ENCODE assay signal across 19 cellular contexts in the genomic region with DNA sequence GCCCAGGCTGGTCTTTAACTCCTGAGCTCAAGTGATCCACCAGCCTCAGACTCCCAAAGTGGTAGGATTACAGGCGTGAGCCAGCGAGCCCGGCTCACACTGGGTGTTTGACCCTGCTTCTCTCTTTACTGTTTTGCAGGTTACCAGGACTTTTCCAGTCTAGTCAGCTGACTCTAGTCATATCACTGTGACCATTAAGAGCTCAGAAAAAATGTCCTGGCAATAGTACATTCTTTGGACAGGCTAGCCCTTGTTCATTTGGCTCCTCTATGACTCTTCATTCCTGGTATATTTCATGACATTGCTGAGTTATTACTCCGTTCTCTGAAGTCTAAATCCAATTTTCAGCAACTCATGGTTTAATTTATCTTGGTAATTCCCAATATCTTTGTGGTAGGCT. TPM values are rescaled to one million over a fixed set of nuclear protein-coding genes. Genes with fewer than 3 reads are reported as not detected.
DNase-seq lines count a peak whose midpoint lies in the region; ATAC-seq and TF ChIP-seq lines count a peak whose summit lies in the region.
"Had no signal": no experiment of that assay in that cellular context is flagged by ENCODE, and none has a peak within 500 bp of the region (broad histone marks: within the 10 kb centered on the region; RNA-seq: fewer than 3 reads in every experiment).

No MANE protein-coding gene starts in this region.

- DNase-seq in activated T-cell treated with anti-CD3 and anti-CD28 coated beads, Interleukin-2, amount 50 U/mL, for 72 hours: no peak
- DNase-seq in activated T-cell treated with anti-CD3 and anti-CD28 coated beads for 4 hours (no peak), fibroblast of pulmonary artery (ENCODE audit: low read depth) (peak; percentile 25), posterior vena cava (ENCODE audit: low spot score) (peak; percentile 17), HuH-7.5 (ENCODE audit: low spot score) (no peak), SK-N-SH (no peak), thyroid gland (no peak)
- DNase-seq in activated CD4-positive, alpha-beta memory T cell treated with anti-CD3 and anti-CD28 coated beads for 36 hours: no peak
- DNase-seq: activated naive CD4-positive, alpha-beta T cell treated with Interleukin-2 at 50 U/mL for 16 hours; gastrocnemius medialis; GDM1; mesendoderm; NCI-H524 treated with DMSO at 0.1 percent for 48 hours; stimulated activated naive B cell treated with anti-CD40 and anti-IgM and Interleukin-4, amounts not matched to agents 10 μg/mL and 1 μg/mL and 100 μg/mL, for 72 hours had no signal

- no peak overlapping the region for H3K4me2 ChIP-seq in SK-N-SH
- H3K4me2 ChIP-seq: smooth muscle cell had no signal

- H3K36me3 ChIP-seq in SK-N-SH (replicated peaks in 1 of 2; ENCODE audit: control insufficient read depth in 1 of 2, insufficient read depth in 2 of 2, low read length in 1 of 2) (no peaks in the 10 kb centered on the region), thyroid gland (no peaks in the 10 kb centered on the region)
- H3K36me3 ChIP-seq: gastrocnemius medialis, vagina had no signal

- TF ChIP-seq POLR2A in thyroid gland (IDR thresholded peaks at IDR 0.05): no peak

- H3K9me3 ChIP-seq in SK-N-SH (no peaks in the 10 kb centered on the region), thyroid gland (no peaks in the 10 kb centered on the region)
- H3K9me3 ChIP-seq: gastrocnemius medialis, vagina had no signal

- no peak for TF ChIP-seq RAD21 in SK-N-SH (IDR thresholded peaks at IDR 0.05; ENCODE audit: low read length)

- CTCF ChIA-PET in activated CD4-positive, alpha-beta memory T cell treated with anti-CD3 and anti-CD28 coated beads for 36 hours (lab: Charles Lee): interaction anchor here (0.6 to 3.2 kb wide), 6 partner anchors 18 to 67 kb away, joined by 3 to 12 read pairs (median 6); no protein-coding TSS in a partner anchor
- CTCF ChIA-PET in SK-N-SH (lab: Yijun Ruan, JAX): interaction anchor here (1.2 to 1.5 kb wide), 3 partner anchors 20 to 554 kb away, joined by 3 to 4 read pairs (median 3); no protein-coding TSS in a partner anchor

- peaks cover 54% of the 10 kb centered on the region for H3K4me1 Mint-ChIP-seq in activated T-cell treated with anti-CD3 and anti-CD28 coated beads, Interleukin-2, amount 50 U/mL, for 72 hours (ENCODE audit: low read depth)
- H3K4me1 Mint-ChIP-seq in activated CD4-positive, alpha-beta memory T cell treated with anti-CD3 and anti-CD28 coated beads for 36 hours (ENCODE audit: low read depth): peaks cover 41% of the 10 kb centered on the region

- H3K79me2 ChIP-seq in SK-N-SH (ENCODE audit: insufficient read depth): no peaks in the 10 kb centered on the region

- no peak overlapping the region for H3K9ac ChIP-seq in SK-N-SH

- H3K27me3 ChIP-seq in SK-N-SH (ENCODE audit: insufficient read depth) (no peaks in the 10 kb centered on the region), thyroid gland (no peaks in the 10 kb centered on the region)
- H3K27me3 ChIP-seq: gastrocnemius medialis, vagina had no signal

- TF ChIP-seq EP300 in SK-N-SH (IDR thresholded peaks at IDR 0.05; ENCODE audit: borderline replicate concordance in 1 of 2, low read depth in 1 of 2, low read length in 1 of 2): no peak

- no peaks in the 10 kb centered on the region for H4K20me1 ChIP-seq in SK-N-SH (ENCODE audit: insufficient read depth)

- no peak for ATAC-seq in activated T-cell treated with anti-CD3 and anti-CD28 coated beads, Interleukin-2, amount 50 U/mL, for 72 hours (replicated peaks in 1 of 2)
- ATAC-seq: gastrocnemius medialis had no signal

- peak overlapping the region in 1 of 2 donors; percentile 34 for H3K4me3 Mint-ChIP-seq in activated T-cell treated with anti-CD3 and anti-CD28 coated beads, Interleukin-2, amount 50 U/mL, for 72 hours
- H3K4me3 Mint-ChIP-seq in activated CD4-positive, alpha-beta memory T cell treated with anti-CD3 and anti-CD28 coated beads for 36 hours: no peak overlapping the region
- H3K4me3 Mint-ChIP-seq: stimulated activated naive B cell treated with anti-CD40 and anti-IgM and Interleukin-4, amounts not matched to agents 10 μg/mL and 1 μg/mL and 100 μg/mL, for 72 hours had no signal

- intact Hi-C loops in activated CD4-positive, alpha-beta memory T cell treated with anti-CD3 and anti-CD28 coated beads for 36 hours (cut with micrococcal nuclease): no loop called here
- intact Hi-C loops in posterior vena cava (cut with DNase I) (no loop called here), thyroid gland (cut with DNase I) (no loop called here)

- 87% methylated on average over 4 of the region's 4 CpGs for WGBS in SK-N-SH (ENCODE audit: low lambda C conversion rate)
- whole genome bisulfite sequencing in thyroid gland, 2 donors: 91 to 92% methylated on average over 4 of the region's 4 CpGs

- peak overlapping the region; percentile 62 for H3K27ac Mint-ChIP-seq in activated T-cell treated with anti-CD3 and anti-CD28 coated beads, Interleukin-2, amount 50 U/mL, for 72 hours
- peak overlapping the region; percentile 49 for H3K27ac Mint-ChIP-seq in activated CD4-positive, alpha-beta memory T cell treated with anti-CD3 and anti-CD28 coated beads for 36 hours
- H3K27ac Mint-ChIP-seq: stimulated activated naive B cell treated with anti-CD40 and anti-IgM and Interleukin-4, amounts not matched to agents 10 μg/mL and 1 μg/mL and 100 μg/mL, for 72 hours had no signal

- H3K4me3 ChIP-seq in fibroblast of pulmonary artery (replicated peaks; ENCODE audit: low read depth, low read length) (no peak overlapping the region), SK-N-SH (ENCODE audit: low read depth in 2 of 2, low read length in 1 of 2) (no peak overlapping the region), thyroid gland (replicated peaks in 1 of 3) (no peak overlapping the region)
- H3K4me3 ChIP-seq: gastrocnemius medialis, SK-N-MC, smooth muscle cell, vagina had no signal

- H3K4me1 ChIP-seq in SK-N-SH (ENCODE audit: control insufficient read depth in 1 of 2, insufficient read depth in 2 of 2, low read depth in 1 of 2, low read length in 1 of 2) (no peaks in the 10 kb centered on the region), thyroid gland (peaks cover 0 to 11% of the 10 kb centered on the region in 2 donors)
- H3K4me1 ChIP-seq: gastrocnemius medialis, vagina had no signal

- H3K36me3 Mint-ChIP-seq in activated T-cell treated with anti-CD3 and anti-CD28 coated beads, Interleukin-2, amount 50 U/mL, for 72 hours (ENCODE audit: insufficient read depth in 2 of 2): peaks cover 0 to 2% of the 10 kb centered on the region in 2 donors
- H3K36me3 Mint-ChIP-seq in activated CD4-positive, alpha-beta memory T cell treated with anti-CD3 and anti-CD28 coated beads for 36 hours: no peaks in the 10 kb centered on the region
- H3K36me3 Mint-ChIP-seq: stimulated activated naive B cell treated with anti-CD40 and anti-IgM and Interleukin-4, amounts not matched to agents 10 μg/mL and 1 μg/mL and 100 μg/mL, for 72 hours had no signal

- H3K27me3 Mint-ChIP-seq in activated T-cell treated with anti-CD3 and anti-CD28 coated beads, Interleukin-2, amount 50 U/mL, for 72 hours (ENCODE audit: low read depth): no peaks in the 10 kb centered on the region
- no peaks in the 10 kb centered on the region for H3K27me3 Mint-ChIP-seq in activated CD4-positive, alpha-beta memory T cell treated with anti-CD3 and anti-CD28 coated beads for 36 hours

- H3F3A ChIP-seq in SK-N-SH (replicated peaks; ENCODE audit: insufficient read depth): no peaks in the 10 kb centered on the region

- TF ChIP-seq CTCF in fibroblast of pulmonary artery (IDR thresholded peaks at IDR 0.05; ENCODE audit: low read length, missing control alignments): no peak
- TF ChIP-seq CTCF in SK-N-SH (IDR thresholded peaks at IDR 0.05): no peak
- no peak for TF ChIP-seq CTCF in thyroid gland (IDR thresholded peaks at IDR 0.05)

- POLR2A ChIA-PET in activated CD4-positive, alpha-beta memory T cell treated with anti-CD3 and anti-CD28 coated beads for 36 hours (lab: Charles Lee): interaction anchor here (0.7 to 1.0 kb wide), 2 partner anchors 50 to 1048 kb away, joined by 3 to 5 read pairs; no protein-coding TSS in a partner anchor
- POLR2A ChIA-PET in SK-N-SH (lab: Yijun Ruan, JAX): no interaction called here

- no peak overlapping the region for H2AFZ ChIP-seq in SK-N-SH (ENCODE audit: low read depth)

- no peaks in the 10 kb centered on the region for H3K9me3 Mint-ChIP-seq in activated T-cell treated with anti-CD3 and anti-CD28 coated beads, Interleukin-2, amount 50 U/mL, for 72 hours
- no peaks in the 10 kb centered on the region for H3K9me3 Mint-ChIP-seq in activated CD4-positive, alpha-beta memory T cell treated with anti-CD3 and anti-CD28 coated beads for 36 hours
- H3K9me3 Mint-ChIP-seq: stimulated activated naive B cell treated with anti-CD40 and anti-IgM and Interleukin-4, amounts not matched to agents 10 μg/mL and 1 μg/mL and 100 μg/mL, for 72 hours had no signal

- H3K9me2 ChIP-seq in SK-N-SH: no peaks in the 10 kb centered on the region

- H3K27ac ChIP-seq in SK-N-SH (ENCODE audit: low read depth in 2 of 2, low read length in 1 of 2): no peak overlapping the region; a peak in 1 of 4 replicates
- no peak overlapping the region for H3K27ac ChIP-seq in thyroid gland
- H3K27ac ChIP-seq: gastrocnemius medialis, SK-N-MC, vagina had no signal

TF ChIP-seq in SK-N-SH, 30 proteins besides CTCF, POLR2A, EP300 and RAD21 (continues in another document):
- TF ChIP-seq TAF1 (IDR thresholded peaks at IDR 0.05; ENCODE audit: borderline replicate concordance, low read depth, low read length) (no peak), MXI1 (IDR thresholded peaks at IDR 0.05; ENCODE audit: low read depth, low read length) (no peak), SIN3A (IDR thresholded peaks at IDR 0.05; ENCODE audit: borderline replicate concordance, low read depth, low read length) (no peak)

RNA-seq across cellular contexts. Expression of a gene that starts 8.0 kb away (rescaled TPM):
- total RNA-seq in activated T-cell treated with anti-CD3 and anti-CD28 coated beads, Interleukin-2, amount 50 U/mL, for 72 hours: 1 to 10 TPM; 1.6 to 2.5 TPM
- total RNA-seq in activated CD4-positive, alpha-beta memory T cell treated with anti-CD3 and anti-CD28 coated beads for 36 hours: under 1 TPM; 0.17 to 0.26 TPM
- total RNA-seq in posterior vena cava: not detected
- polyA plus RNA-seq in SK-N-SH (2012; rRNA removed): not detected in 2 replicates
- not detected in 2 replicates for polyA plus RNA-seq in SK-N-SH (2012; cell fraction: cytosol; rRNA removed)
- not detected in 2 replicates for polyA plus RNA-seq in SK-N-SH (2012; cell fraction: nucleus; rRNA removed)
- total RNA-seq in thyroid gland: not detected
- total RNA-seq: cerebellum, gastrocnemius medialis, OCI-LY7, smooth muscle cell, vagina had no signal
- polyA plus RNA-seq: smooth muscle cell had no signal

RNA-seq across cellular contexts. Expression of a gene that starts 59.2 kb away (rescaled TPM):
- total RNA-seq in activated T-cell treated with anti-CD3 and anti-CD28 coated beads, Interleukin-2, amount 50 U/mL, for 72 hours: 1,000 to 10,000 TPM; 1,803 to 1,841 TPM
- 1,000 to 10,000 TPM; 3,008 to 3,028 TPM for total RNA-seq in activated CD4-positive, alpha-beta memory T cell treated with anti-CD3 and anti-CD28 coated beads for 36 hours
- total RNA-seq in posterior vena cava (1,000 to 10,000 TPM in 1 of 2 donors, 100 to 1,000 TPM in 1; 578 to 1,026 TPM), thyroid gland (100 to 1,000 TPM; 355 to 741 (median 478) TPM)
- polyA plus RNA-seq in SK-N-SH (2012; rRNA removed): 1,578 and 1,599 TPM in 2 replicates
- 1,008 and 1,227 TPM in 2 replicates for polyA plus RNA-seq in SK-N-SH (2012; cell fraction: cytosol; rRNA removed)
- 1,203 and 1,510 TPM in 2 replicates for polyA plus RNA-seq in SK-N-SH (2012; cell fraction: nucleus; rRNA removed)

Comparison
In these comparisons a context has a peak if more than half of its experiments do, and no peak if none do; other contexts are left out.
1. DNase-seq: peak in fibroblast of pulmonary artery (single experiment) and posterior vena cava (single experiment); none in activated T-cell treated with anti-CD3 and anti-CD28 coated beads, Interleukin-2, amount 50 U/mL, for 72 hours (0 of 2), activated T-cell treated with anti-CD3 and anti-CD28 coated beads for 4 hours (single experiment), activated CD4-positive, alpha-beta memory T cell treated with anti-CD3 and anti-CD28 coated beads for 36 hours (single experiment), HuH-7.5 (single experiment), SK-N-SH (single experiment) and thyroid gland (0 of 2).